Comparison of ENCODE assay signal across 15 cellular contexts in genomic region chr11:1560011-1560579, GRCh38. TPM values are rescaled to one million over a fixed set of nuclear protein-coding genes. Genes with fewer than 3 reads are reported as not detected.
DNase-seq lines count a peak whose midpoint lies in the region; ATAC-seq, FAIRE-seq and TF ChIP-seq lines count a peak whose summit lies in the region.
"Had no signal": no experiment of that assay in that cellular context is flagged by ENCODE, and none has a peak within 500 bp of the region (broad histone marks: within the 10 kb centered on the region; RNA-seq: fewer than 3 reads in every experiment).

No MANE protein-coding gene starts in this region.

- H3K27me3 Mint-ChIP-seq in glutamatergic neuron (ENCODE audit: unreplicated experiment), result peaks cover 10% of the 10 kb centered on the region
- no peaks in the 10 kb centered on the region for H3K27me3 Mint-ChIP-seq in osteocyte (ENCODE audit: unreplicated experiment)
- H3K27me3 Mint-ChIP-seq: CD4-positive, CD25-positive, alpha-beta regulatory T cell had no signal

- no peaks in the 10 kb centered on the region for H3K36me3 Mint-ChIP-seq in glutamatergic neuron (ENCODE audit: unreplicated experiment)
- H3K36me3 Mint-ChIP-seq in osteocyte (ENCODE audit: unreplicated experiment), result peaks cover 4% of the 10 kb centered on the region

- H3K4me3 Mint-ChIP-seq in glutamatergic neuron (ENCODE audit: unreplicated experiment) (no peak overlapping the region), osteocyte (ENCODE audit: unreplicated experiment) (no peak overlapping the region)
- H3K4me3 Mint-ChIP-seq: activated CD8-positive, alpha-beta T cell treated with anti-CD3 and anti-CD28 coated beads, Interleukin-2, amount 10 ng/mL, durations not matched to agents 7 days and 5 days; CD4-positive, CD25-positive, alpha-beta regulatory T cell had no signal

- intact Hi-C loops in upper lobe of right lung (cut with DNase I), result no loop called here

- H3K27ac ChIP-seq in VCaP (peak overlapping the region; percentile 49), upper lobe of right lung (peak overlapping the region; percentile 78)
- H3K27ac ChIP-seq: ovary had no signal

- H3K9me3 Mint-ChIP-seq in glutamatergic neuron (ENCODE audit: unreplicated experiment), result peaks cover 8% of the 10 kb centered on the region
- no peaks in the 10 kb centered on the region for H3K9me3 Mint-ChIP-seq in osteocyte (ENCODE audit: unreplicated experiment)
- H3K9me3 Mint-ChIP-seq: CD4-positive, CD25-positive, alpha-beta regulatory T cell had no signal

- H3K27me3 ChIP-seq in upper lobe of right lung, result no peaks in the 10 kb centered on the region
- H3K27me3 ChIP-seq: hepatocyte, ovary had no signal

- H3K4me3 ChIP-seq in upper lobe of right lung, result no peak overlapping the region
- H3K4me3 ChIP-seq: hepatocyte, ovary had no signal

- TF ChIP-seq CTCF in VCaP (conservative IDR thresholded peaks at IDR 0.05), result no peak
- TF ChIP-seq CTCF in glutamatergic neuron (IDR thresholded peaks at IDR 0.05; ENCODE audit: partially characterized antibody, unreplicated experiment), result no peak
- no peak for TF ChIP-seq CTCF in osteocyte (IDR thresholded peaks at IDR 0.05)
- TF ChIP-seq CTCF in upper lobe of right lung (IDR thresholded peaks at IDR 0.05), result no peak
- TF ChIP-seq CTCF in D721Med (IDR thresholded peaks at IDR 0.05; ENCODE audit: insufficient read depth, missing control alignments), result no peak

- no peak for ATAC-seq in upper lobe of right lung
- ATAC-seq: activated CD8-positive, alpha-beta T cell treated with anti-CD3 and anti-CD28 coated beads, Interleukin-2, amount 10 ng/mL, durations not matched to agents 7 days and 5 days had no signal

- peaks cover 26% of the 10 kb centered on the region for H3K4me1 ChIP-seq in upper lobe of right lung

- H3K27ac Mint-ChIP-seq in glutamatergic neuron (ENCODE audit: unreplicated experiment) (no peak overlapping the region), osteocyte (ENCODE audit: unreplicated experiment) (peak overlapping the region; percentile 89)
- H3K27ac Mint-ChIP-seq: activated CD8-positive, alpha-beta T cell treated with anti-CD3 and anti-CD28 coated beads, Interleukin-2, amount 10 ng/mL, durations not matched to agents 7 days and 5 days; CD4-positive, CD25-positive, alpha-beta regulatory T cell had no signal

- no peak for FAIRE-seq in D721Med (lab: Jason Lieb, UNC)
- FAIRE-seq: H54, TTC549 had no signal

- DNase-seq in glutamatergic neuron, result peak; percentile 23
- DNase-seq in osteocyte (ENCODE audit: extremely low spot score, unreplicated experiment), result no peak
- DNase-seq in upper lobe of right lung, result peak; percentile 61
- DNase-seq in D721Med (ENCODE audit: insufficient read length, low spot score), result no peak
- DNase-seq in OCI-M2 (lab: John Stamatoyannopoulos, UW; ENCODE audit: unreplicated experiment), result no peak
- no peak for DNase-seq in RPMI8226
- DNase-seq: activated CD8-positive, alpha-beta T cell treated with anti-CD3 and anti-CD28 coated beads, Interleukin-2, amount 10 ng/mL, durations not matched to agents 7 days and 5 days; CD4-positive, CD25-positive, alpha-beta regulatory T cell; NCI-H524 treated with DMSO at 0.1 percent for 48 hours; stimulated activated CD4-positive, alpha-beta T cell treated with anti-CD3 and anti-CD28 coated beads, Interleukin-2, amount 100 ng/mL, for 24 hours had no signal

- H3K4me1 Mint-ChIP-seq in glutamatergic neuron (ENCODE audit: low read depth, unreplicated experiment) (peaks cover 4% of the 10 kb centered on the region), osteocyte (ENCODE audit: unreplicated experiment) (peaks cover 28% of the 10 kb centered on the region)
- H3K4me1 Mint-ChIP-seq: CD4-positive, CD25-positive, alpha-beta regulatory T cell had no signal

- no peaks in the 10 kb centered on the region for H3K36me3 ChIP-seq in upper lobe of right lung
- H3K36me3 ChIP-seq: ovary had no signal

- H3K9me3 ChIP-seq in upper lobe of right lung, result no peaks in the 10 kb centered on the region
- H3K9me3 ChIP-seq: ovary had no signal

RNA-seq across cellular contexts. Expression of gene DUSP8, which starts 12.0 kb away (rescaled TPM):
- total RNA-seq in glutamatergic neuron (ENCODE audit: unreplicated experiment) (123 TPM), osteocyte (5.4 and 7.7 TPM in 2 replicates), upper lobe of right lung (18.0 TPM)

RNA-seq across cellular contexts. Expression of gene KRTAP5-1, which starts 25.0 kb away (rescaled TPM):
- not detected for total RNA-seq in glutamatergic neuron (ENCODE audit: unreplicated experiment)
- total RNA-seq in osteocyte, result not detected in 2 replicates
- total RNA-seq in upper lobe of right lung, result not detected
- total RNA-seq: activated CD8-positive, alpha-beta T cell treated with anti-CD3 and anti-CD28 coated beads, Interleukin-2, amount 10 ng/mL, durations not matched to agents 7 days and 5 days; CD4-positive, CD25-positive, alpha-beta regulatory T cell; hepatocyte; ovary had no signal

RNA-seq across cellular contexts. Expression of gene KRTAP5-2, which starts 38.0 kb away (rescaled TPM):
- total RNA-seq in glutamatergic neuron (ENCODE audit: unreplicated experiment), result not detected
- not detected in 2 replicates for total RNA-seq in osteocyte
- total RNA-seq in upper lobe of right lung, result not detected
- total RNA-seq: activated CD8-positive, alpha-beta T cell treated with anti-CD3 and anti-CD28 coated beads, Interleukin-2, amount 10 ng/mL, durations not matched to agents 7 days and 5 days; hepatocyte; ovary had no signal

RNA-seq across cellular contexts. Expression of gene KRTAP5-3, which starts 48.2 kb away (rescaled TPM):
- total RNA-seq in glutamatergic neuron (ENCODE audit: unreplicated experiment) (not detected), osteocyte (not detected in 2 replicates), upper lobe of right lung (not detected)
- total RNA-seq: activated CD8-positive, alpha-beta T cell treated with anti-CD3 and anti-CD28 coated beads, Interleukin-2, amount 10 ng/mL, durations not matched to agents 7 days and 5 days; CD4-positive, CD25-positive, alpha-beta regulatory T cell; hepatocyte; ovary had no signal

Comparison
In these comparisons a context has a peak if more than half of its experiments do, and no peak if none do; other contexts are left out.
1. DNase-seq: peak in glutamatergic neuron (single experiment) and upper lobe of right lung (single experiment); none in osteocyte (single experiment), D721Med (single experiment), OCI-M2 (single experiment) and RPMI8226 (single experiment).